Comparison of ENCODE assay signal across 8 cellular contexts in genomic region chr15:40421246-40422157, GRCh38. TPM values are rescaled to one million over a fixed set of nuclear protein-coding genes. Genes with fewer than 3 reads are reported as not detected.
DNase-seq lines count a peak whose midpoint lies in the region; ATAC-seq and TF ChIP-seq lines count a peak whose summit lies in the region.

No MANE protein-coding gene starts in this region.

- DNase-seq in Calu3 (peak; percentile 78), NCI-H1694 treated with DMSO at 0.1 percent for 48 hours (lab: John Stamatoyannopoulos, UW) (peak; percentile 43), caudate nucleus (lab: John Stamatoyannopoulos, UW) (peak in 55 of 61 donors; percentile 18 to 79 (median 55)), kidney tubule cell (ENCODE audit: low spot score) (peak; percentile 70), GOT3 (lab: John Stamatoyannopoulos, UW) (no peak)
- DNase-seq in activated CD4-positive, CD25-positive, alpha-beta regulatory T cell treated with anti-CD3 and anti-CD28 coated beads, Interleukin-2, amount 50 U/mL, for 16 hours (ENCODE audit: low read depth, low spot score), result peak; percentile 62
- peak; percentile 83 to 88 for DNase-seq in stimulated activated CD4-positive, alpha-beta T cell treated with anti-CD3 and anti-CD28 coated beads, Interleukin-2, amount 100 ng/mL, for 48 hours

- H3K4me3 Mint-ChIP-seq in Calu3 (ENCODE audit: low read depth, unreplicated experiment), result no peak overlapping the region

- H3K27me3 Mint-ChIP-seq in Calu3 (ENCODE audit: unreplicated experiment), result no peaks in the 10 kb centered on the region

- TF ChIP-seq CTCF in Calu3 (IDR thresholded peaks at IDR 0.05; ENCODE audit: unreplicated experiment), result peak; percentile 73

- ATAC-seq in GM21528 (IDR thresholded peaks at IDR 0.05; ENCODE audit: low FRiP score, unreplicated experiment), result peak; percentile 60

- CTCF ChIA-PET in Calu3 (lab: Charles Lee), result interaction anchor here (0.6 to 1.0 kb wide), 7 partner anchors 77 to 142 kb away, joined by 3 to 6 read pairs (median 3); partner anchors contain the start of gene INAFM2

- no peak overlapping the region for H3K27ac Mint-ChIP-seq in Calu3 (ENCODE audit: unreplicated experiment)

- intact Hi-C loops in Calu3 (cut with micrococcal nuclease; ENCODE audit: unreplicated experiment), result loop anchor here (1.0 to 5.0 kb wide), 3 partner anchors 53 to 143 kb away; partner anchors contain the start of gene INAFM2

- no TSS peak for BruUV-seq in Calu3 (replicated peaks; lab: Mats Ljungman, UMichigan)

- H3K36me3 Mint-ChIP-seq in Calu3 (ENCODE audit: insufficient read depth, unreplicated experiment), result peaks cover 9% of the 10 kb centered on the region

- peaks cover 10% of the 10 kb centered on the region for H3K4me1 Mint-ChIP-seq in Calu3 (ENCODE audit: low read depth, unreplicated experiment)

- no peak overlapping the region for H3K27ac ChIP-seq in caudate nucleus (ENCODE audit: low read depth, low read length)

- no peaks in the 10 kb centered on the region for H3K9me3 Mint-ChIP-seq in Calu3 (ENCODE audit: low read depth, unreplicated experiment)

RNA-seq across cellular contexts. Expression of gene IVD, which starts 15.9 kb away (rescaled TPM):
- total RNA-seq in Calu3 (2022), result 46.6 and 54.2 TPM in 2 replicates

RNA-seq across cellular contexts. Expression of gene BAHD1, which starts 19.3 kb away (rescaled TPM):
- total RNA-seq in Calu3 (2022), result 15.6 and 17.2 TPM in 2 replicates

RNA-seq across cellular contexts. Expression of gene KNSTRN, which starts 39.0 kb away (rescaled TPM):
- 29.5 and 44.5 TPM in 2 replicates for total RNA-seq in Calu3 (2022)

RNA-seq across cellular contexts. Expression of gene CHST14, which starts 49.3 kb away (rescaled TPM):
- 8.7 and 11.5 TPM in 2 replicates for total RNA-seq in Calu3 (2022)
